In genomic region chr7:121373177-121373576, GRCh38 we compare ENCODE assay signal across 13 cellular contexts. TPM values are rescaled to one million over a fixed set of nuclear protein-coding genes. Genes with fewer than 3 reads are reported as not detected.
DNase-seq lines count a peak whose midpoint lies in the region; ATAC-seq and TF ChIP-seq lines count a peak whose summit lies in the region.
"Had no signal": no experiment of that assay in that cellular context is flagged by ENCODE, and none has a peak within 500 bp of the region (broad histone marks: within the 10 kb centered on the region; RNA-seq: fewer than 3 reads in every experiment).

No MANE protein-coding gene starts in this region.

- intact Hi-C loops in left colon (cut with DNase I, micrococcal nuclease), result no loop called here

- H3K27ac ChIP-seq in SK-N-MC, result peak overlapping the region; percentile 85
- no peak overlapping the region for H3K27ac ChIP-seq in substantia nigra (ENCODE audit: low read depth, low read length, poor library complexity, severe bottlenecking)
- H3K27ac ChIP-seq: SJSA1 had no signal

- DNase-seq in BE2C (no peak), SK-N-MC (ENCODE audit: low read depth, low spot score) (no peak), glutamatergic neuron (no peak), SKM-1 (lab: John Stamatoyannopoulos, UW; ENCODE audit: unreplicated experiment) (no peak), NCI-H2196 (lab: John Stamatoyannopoulos, UW; ENCODE audit: unreplicated experiment) (no peak), substantia nigra (lab: John Stamatoyannopoulos, UW) (no peak), left colon (no peak)
- DNase-seq: activated CD4-positive, CD25-positive, alpha-beta regulatory T cell; activated effector memory CD4-positive, alpha-beta T cell treated with Interleukin-2 at 50 U/mL for 16 hours; CD4-positive, alpha-beta T cell had no signal

- H3K4me3 ChIP-seq in BE2C (ENCODE audit: low read depth, low read length) (no peak overlapping the region), SK-N-MC (peak overlapping the region; percentile 55)
- H3K4me3 ChIP-seq: SJSA1 had no signal

- TF ChIP-seq CTCF in BE2C (IDR thresholded peaks at IDR 0.05; ENCODE audit: low read depth, low read length) (peak; percentile 23; the same call in 1 of the 2 replicates), GM12872 (IDR thresholded peaks at IDR 0.05; ENCODE audit: insufficient read depth, low read depth, low read length) (peak; percentile 26; the same call in 1 of the 3 replicates), glutamatergic neuron (IDR thresholded peaks at IDR 0.05; ENCODE audit: partially characterized antibody, unreplicated experiment) (peak; percentile 30)

- H3K4me3 Mint-ChIP-seq in glutamatergic neuron (ENCODE audit: unreplicated experiment), result no peak overlapping the region
- H3K4me3 Mint-ChIP-seq: CD4-positive, alpha-beta T cell had no signal

- no peaks in the 10 kb centered on the region for H3K27me3 ChIP-seq in BE2C
- H3K27me3 ChIP-seq: SJSA1 had no signal

- no peaks in the 10 kb centered on the region for H3K4me1 ChIP-seq in BE2C
- H3K4me1 ChIP-seq: SJSA1 had no signal

- no peaks in the 10 kb centered on the region for H3K9me3 Mint-ChIP-seq in glutamatergic neuron (ENCODE audit: unreplicated experiment)
- H3K9me3 Mint-ChIP-seq: CD4-positive, alpha-beta T cell had no signal

- H3K36me3 ChIP-seq in BE2C, result peaks cover 52% of the 10 kb centered on the region
- peaks cover 14% of the 10 kb centered on the region for H3K36me3 ChIP-seq in SK-N-MC (ENCODE audit: insufficient read depth, low read length)

- H3K9ac ChIP-seq in SK-N-MC (ENCODE audit: insufficient read length), result no peak overlapping the region

- ATAC-seq in left colon, result no peak

- H3K27ac Mint-ChIP-seq in glutamatergic neuron (ENCODE audit: unreplicated experiment), result no peak overlapping the region

- peaks cover 2% of the 10 kb centered on the region for H3K27me3 Mint-ChIP-seq in glutamatergic neuron (ENCODE audit: unreplicated experiment)
- H3K27me3 Mint-ChIP-seq: CD4-positive, alpha-beta T cell had no signal

- H3K9me3 ChIP-seq in BE2C, result no peaks in the 10 kb centered on the region
- no peaks in the 10 kb centered on the region for H3K9me3 ChIP-seq in SK-N-MC (ENCODE audit: low read depth, low read length)
- H3K9me3 ChIP-seq: SJSA1 had no signal

- peaks cover 4% of the 10 kb centered on the region for H3K4me1 Mint-ChIP-seq in glutamatergic neuron (ENCODE audit: low read depth, unreplicated experiment)

- H3K36me3 Mint-ChIP-seq in glutamatergic neuron (ENCODE audit: unreplicated experiment), result no peaks in the 10 kb centered on the region

RNA-seq across cellular contexts. Expression of gene FAM3C, which starts 22.9 kb away (rescaled TPM):
- 30.0 TPM for polyA plus RNA-seq in BE2C (2012; ENCODE audit: insufficient read depth, insufficient read length, low read depth)
- total RNA-seq in glutamatergic neuron (ENCODE audit: unreplicated experiment), result 19.9 TPM
- 10 to 100 TPM; 46.4 to 51.7 TPM for total RNA-seq in left colon

RNA-seq across cellular contexts. Expression of gene WNT16, which starts 44.4 kb away (rescaled TPM):
- not detected for polyA plus RNA-seq in BE2C (2012; ENCODE audit: insufficient read depth, insufficient read length, low read depth)
- total RNA-seq in glutamatergic neuron (ENCODE audit: unreplicated experiment) (not detected), left colon (not detected)
- total RNA-seq: CD4-positive, alpha-beta T cell; NCI-H460; SJSA1 had no signal
